32 cellular contexts compared by ENCODE assay signal in the genomic region with DNA sequence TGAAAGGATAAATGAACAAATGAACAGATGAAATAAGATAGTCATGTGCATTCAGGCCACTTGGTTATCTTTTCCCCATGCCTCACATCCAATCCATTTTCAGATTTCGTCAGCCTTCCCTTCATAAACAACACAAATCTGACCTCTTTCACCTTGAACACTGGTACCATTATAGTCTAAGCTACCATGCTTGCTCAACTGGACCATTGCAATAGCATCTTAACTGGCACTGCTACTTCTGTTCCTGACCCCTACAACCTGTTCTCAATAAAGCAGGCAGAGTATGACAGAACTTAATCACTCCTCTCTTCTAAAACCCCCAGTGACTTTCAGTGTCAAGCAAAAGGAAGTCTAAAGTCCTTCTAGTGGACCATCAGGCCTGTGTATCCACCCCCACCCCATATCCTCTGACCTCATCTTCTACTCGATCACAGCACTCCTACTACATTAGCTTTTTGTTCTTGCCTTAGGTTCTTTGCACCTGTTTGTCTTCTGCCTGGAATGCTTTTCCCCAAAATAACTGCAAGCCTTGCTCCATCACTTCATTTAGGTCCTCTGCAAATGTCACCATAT.
"Had no signal": no experiment of that assay in that cellular context is flagged by ENCODE, and none has a peak within 500 bp of the region (broad histone marks: within the 10 kb centered on the region; RNA-seq: fewer than 3 reads in every experiment).

No MANE protein-coding gene starts in this region.

- H3K9me3 ChIP-seq: ascending aorta, Peyer's patch, SJSA1, SK-N-SH had no signal

- H3K9me2 ChIP-seq: SK-N-SH had no signal

- H3K27me3 ChIP-seq: ascending aorta, cardiac muscle cell, Peyer's patch, SJSA1 had no signal

- H3K4me1 ChIP-seq: ascending aorta, Peyer's patch, SJSA1 had no signal

- H3K9ac ChIP-seq: KMS-11, SK-N-SH had no signal

- ATAC-seq: activated CD8-positive, alpha-beta T cell treated with anti-CD3 and anti-CD28 coated beads for 36 hours; activated T-cell treated with anti-CD3 and anti-CD28 coated beads, Interleukin-2, amount 50 U/mL, for 72 hours; activated T-helper 17 cell treated with anti-CD3 and anti-CD28 coated beads, Interleukin-2, amount 50 U/mL, for 72 hours; T-cell; T-helper 17 cell had no signal

- H3K27ac ChIP-seq: ascending aorta, cardiac muscle cell, KMS-11, Peyer's patch, SJSA1, VCaP had no signal

- H3K4me3 ChIP-seq: ascending aorta, cardiac muscle cell, Peyer's patch, SJSA1 had no signal

- H3K36me3 ChIP-seq: ascending aorta, cardiac muscle cell, Peyer's patch, SJSA1 had no signal

- H3K4me2 ChIP-seq: KMS-11, SK-N-SH had no signal

- DNase-seq: activated CD4-positive, alpha-beta T cell treated with anti-CD3 and anti-CD28 coated beads for 1 hour; activated CD4-positive, alpha-beta T cell treated with anti-CD3 and anti-CD28 coated beads for 48 hours; activated CD4-positive, CD25-positive, alpha-beta regulatory T cell; activated CD8-positive, alpha-beta T cell treated with anti-CD3 and anti-CD28 coated beads for 36 hours; activated effector memory CD4-positive, alpha-beta T cell treated with anti-CD3 and anti-CD28 coated beads, Interleukin-2, amount 50 U/mL, for 16 hours; activated naive CD4-positive, alpha-beta T cell; activated naive CD8-positive, alpha-beta T cell treated with anti-CD3 and anti-CD28 coated beads, Interleukin-2, amount 10 ng/mL, durations not matched to agents 7 days and 5 days; activated T-cell treated with anti-CD3 and anti-CD28 coated beads, Interleukin-2, amount 50 U/mL, for 1 hour; activated T-cell treated with anti-CD3 and anti-CD28 coated beads, Interleukin-2, amount 50 U/mL, for 72 hours; amygdala; NCI-H1092 treated with DMSO at 0.1 percent for 48 hours; NCI-H1417; NCI-H187 treated with DMSO at 0.1 percent for 48 hours; NCI-H2081 treated with DMSO at 0.1 percent for 48 hours; NCI-H226; NCI-H446 treated with DMSO at 0.1 percent for 48 hours; NCI-H524; NCI-H69; NCI-H82; Peyer's patch; RPMI8226; SHP77 treated with DMSO at 0.1 percent for 48 hours; SK-N-SH; T-cell; T-helper 17 cell; T-helper 9 cell had no signal
